In the genomic region with DNA sequence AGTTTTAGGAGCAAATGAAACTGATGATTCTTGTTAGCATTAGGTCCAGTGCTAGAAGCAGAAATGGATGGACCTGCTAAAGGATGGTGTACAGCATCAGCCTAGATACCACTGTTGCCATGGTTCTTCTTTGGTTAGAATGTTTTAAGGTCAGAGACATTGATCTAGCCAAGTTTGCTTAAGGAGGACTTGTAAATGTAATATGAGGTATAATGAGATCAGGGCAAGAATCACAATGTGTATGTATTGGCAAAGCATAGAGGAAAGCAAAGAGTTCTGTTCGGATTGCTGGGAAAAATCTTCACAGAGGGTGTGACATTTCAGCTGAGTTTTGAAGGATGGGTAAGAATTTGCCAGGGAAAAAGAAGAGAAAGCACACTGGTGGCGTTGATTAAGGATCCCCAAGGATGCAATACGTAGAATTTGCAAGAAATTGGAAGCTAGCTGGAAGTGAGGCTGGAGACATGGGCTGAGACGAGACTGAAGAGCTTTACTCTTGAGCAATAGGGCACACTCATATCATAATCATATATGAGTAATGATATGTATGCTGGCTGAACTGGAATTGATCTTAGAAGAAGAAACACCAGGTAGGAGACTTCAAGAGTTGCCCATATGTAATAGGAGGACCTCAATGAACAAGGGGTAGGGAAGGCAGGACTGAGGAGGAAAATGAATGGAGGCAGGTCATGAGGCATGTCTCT, we compare ENCODE assay signal across 28 cellular contexts.
DNase-seq lines count a peak whose midpoint lies in the region; ATAC-seq and TF ChIP-seq lines count a peak whose summit lies in the region.
"Had no signal": no experiment of that assay in that cellular context is flagged by ENCODE, and none has a peak within 500 bp of the region (broad histone marks: within the 10 kb centered on the region; RNA-seq: fewer than 3 reads in every experiment).

No MANE protein-coding gene starts in this region.

- TF ChIP-seq CTCF in LNCaP clone FGC (IDR thresholded peaks at IDR 0.05; ENCODE audit: control insufficient read depth, extremely low read depth, insufficient read depth): no peak
- TF ChIP-seq CTCF in brain microvascular endothelial cell (IDR thresholded peaks at IDR 0.05; ENCODE audit: low read depth, low read length, missing control alignments): no peak
- no peak for TF ChIP-seq CTCF in glutamatergic neuron (IDR thresholded peaks at IDR 0.05; ENCODE audit: partially characterized antibody, unreplicated experiment)
- no peak for TF ChIP-seq CTCF in vagina (IDR thresholded peaks at IDR 0.05)
- TF ChIP-seq CTCF in GM10266 (IDR thresholded peaks at IDR 0.05; ENCODE audit: control insufficient read depth, insufficient read depth, low read depth, missing control alignments): no peak

- H3K27ac ChIP-seq in brain microvascular endothelial cell (peak overlapping the region; percentile 15), vagina (no peak overlapping the region)
- H3K27ac ChIP-seq: 22Rv1, ascending aorta, PC-9 had no signal

- no peaks in the 10 kb centered on the region for H3K36me3 ChIP-seq in brain microvascular endothelial cell (replicated peaks)
- no peaks in the 10 kb centered on the region for H3K36me3 ChIP-seq in vagina
- H3K36me3 ChIP-seq: ascending aorta, thyroid gland had no signal

- H3K27ac Mint-ChIP-seq in activated CD4-positive, alpha-beta T cell treated with anti-CD3 and anti-CD28 coated beads for 36 hours: no peak overlapping the region
- H3K27ac Mint-ChIP-seq in glutamatergic neuron (ENCODE audit: unreplicated experiment): peak overlapping the region; percentile 5
- H3K27ac Mint-ChIP-seq: activated naive CD4-positive, alpha-beta T cell treated with anti-CD3 and anti-CD28 coated beads, Interleukin-2, amount 50 U/mL, for 24 hours; activated T-helper 1 cell treated with anti-CD3 and anti-CD28 coated beads, Interleukin-12 subunit alpha, Interleukin-12 subunit beta, Interleukin-2, Interleukin-4 antibody, amounts not matched to agents 30 ng/mL and 10 ng/mL and 1 ng/mL, durations not matched to agents 14 hours and 24 hours and 36 hours; CD4-positive, CD25-positive, alpha-beta regulatory T cell; dendritic cell treated with granulocyte-macrophage colony-stimulating factor and Interleukin-4, amounts not matched to agents 40 ng/mL and 50 ng/mL, for 4 days; stimulated activated naive CD8-positive, alpha-beta T cell treated with anti-CD3 and anti-CD28 coated beads, Interleukin-15, amount 100 ng/mL, for 72 hours had no signal

- in situ Hi-C loops in brain microvascular endothelial cell (cut with HindIII; ENCODE audit: low pct_ligation_motif_present, low sequenced_read_pairs): no loop called here

- peaks cover 2% of the 10 kb centered on the region for H3K27me3 Mint-ChIP-seq in activated CD4-positive, alpha-beta T cell treated with anti-CD3 and anti-CD28 coated beads for 36 hours
- peaks cover 2% of the 10 kb centered on the region for H3K27me3 Mint-ChIP-seq in glutamatergic neuron (ENCODE audit: unreplicated experiment)
- H3K27me3 Mint-ChIP-seq: activated naive CD4-positive, alpha-beta T cell treated with anti-CD3 and anti-CD28 coated beads, Interleukin-2, amount 50 U/mL, for 24 hours; CD4-positive, CD25-positive, alpha-beta regulatory T cell; central memory CD8-positive, alpha-beta T cell; dendritic cell treated with granulocyte-macrophage colony-stimulating factor and Interleukin-4, amounts not matched to agents 40 ng/mL and 50 ng/mL, for 4 days had no signal

- POLR2A ChIA-PET in activated CD4-positive, alpha-beta T cell treated with anti-CD3 and anti-CD28 coated beads for 36 hours (lab: Charles Lee): no interaction called here

- no peaks in the 10 kb centered on the region for H3K36me3 Mint-ChIP-seq in activated CD4-positive, alpha-beta T cell treated with anti-CD3 and anti-CD28 coated beads for 36 hours (ENCODE audit: low read depth)
- H3K36me3 Mint-ChIP-seq in glutamatergic neuron (ENCODE audit: unreplicated experiment): no peaks in the 10 kb centered on the region
- H3K36me3 Mint-ChIP-seq: activated naive CD4-positive, alpha-beta T cell treated with anti-CD3 and anti-CD28 coated beads, Interleukin-2, amount 50 U/mL, for 24 hours; CD4-positive, CD25-positive, alpha-beta regulatory T cell; natural killer cell treated with Interleukin-12 subunit alpha and Interleukin-12 subunit beta and Interleukin-15 and Interleukin-18, amount 100 ng/mL, for 72 hours had no signal

- intact Hi-C loops in activated CD4-positive, alpha-beta T cell treated with anti-CD3 and anti-CD28 coated beads for 36 hours (cut with DNase I, micrococcal nuclease): no loop called here
- intact Hi-C loops in vagina (cut with DNase I): no loop called here

- CTCF ChIA-PET in activated CD4-positive, alpha-beta T cell treated with anti-CD3 and anti-CD28 coated beads for 36 hours (lab: Charles Lee): interaction anchor here (1.4 kb wide), 1 partner anchor 15 kb away, joined by 3 read pairs; no protein-coding TSS in a partner anchor

- no peak for TF ChIP-seq POLR2A in vagina (IDR thresholded peaks at IDR 0.05)

- peaks cover 20% of the 10 kb centered on the region for H3K4me1 Mint-ChIP-seq in activated CD4-positive, alpha-beta T cell treated with anti-CD3 and anti-CD28 coated beads for 36 hours
- H3K4me1 Mint-ChIP-seq in glutamatergic neuron (ENCODE audit: low read depth, unreplicated experiment): peaks cover 19% of the 10 kb centered on the region
- H3K4me1 Mint-ChIP-seq: CD4-positive, CD25-positive, alpha-beta regulatory T cell; central memory CD8-positive, alpha-beta T cell had no signal

- peak; percentile 44 for ATAC-seq in activated CD4-positive, alpha-beta T cell treated with anti-CD3 and anti-CD28 coated beads for 36 hours
- ATAC-seq: heart left ventricle, mucosa of descending colon had no signal

- no peak for DNase-seq in activated CD4-positive, alpha-beta T cell treated with anti-CD3 and anti-CD28 coated beads for 36 hours
- DNase-seq in activated CD4-positive, alpha-beta T cell treated with anti-CD3 and anti-CD28 coated beads for 4 hours: no peak
- DNase-seq in LNCaP clone FGC (ENCODE audit: low read depth) (peak; percentile 84), brain microvascular endothelial cell (no peak), glutamatergic neuron (no peak), EL (no peak), vagina (ENCODE audit: extremely low spot score in 2 of 2) (no peak), GM10266 (ENCODE audit: extremely low spot score) (no peak)
- DNase-seq: activated CD4-positive, alpha-beta T cell treated with anti-CD3 and anti-CD28 coated beads, Interleukin-2, amount 50 U/mL, for 48 hours; activated CD8-positive, alpha-beta memory T cell treated with anti-CD3 and anti-CD28 coated beads, Interleukin-2, amount 50 U/mL, for 4 hours; heart left ventricle; KG1; mucosa of descending colon; NCI-H146; NCI-H510A treated with DMSO at 0.1 percent for 48 hours; PC-9; SIG-M5; stimulated activated naive CD8-positive, alpha-beta T cell treated with anti-CD3 and anti-CD28 coated beads, Interleukin-15, amount 100 ng/mL, for 72 hours; thyroid gland had no signal

- no peaks in the 10 kb centered on the region for H3K4me1 ChIP-seq in vagina
- H3K4me1 ChIP-seq: ascending aorta had no signal

- no peak overlapping the region for H3K4me3 ChIP-seq in LNCaP clone FGC (ENCODE audit: low read depth, low read length)
- H3K4me3 ChIP-seq in brain microvascular endothelial cell (ENCODE audit: low read depth, low read length): no peak overlapping the region
- H3K4me3 ChIP-seq in vagina: no peak overlapping the region
- H3K4me3 ChIP-seq: ascending aorta, heart left ventricle, lung, mucosa of descending colon, PC-9, thyroid gland had no signal

- no peaks in the 10 kb centered on the region for H3K9me3 ChIP-seq in vagina
- H3K9me3 ChIP-seq: ascending aorta, heart left ventricle, mucosa of descending colon, thyroid gland had no signal

- H3K9me3 Mint-ChIP-seq in activated CD4-positive, alpha-beta T cell treated with anti-CD3 and anti-CD28 coated beads for 36 hours (ENCODE audit: low read depth): no peaks in the 10 kb centered on the region
- no peaks in the 10 kb centered on the region for H3K9me3 Mint-ChIP-seq in glutamatergic neuron (ENCODE audit: unreplicated experiment)

- H3K27me3 ChIP-seq in brain microvascular endothelial cell (replicated peaks): no peaks in the 10 kb centered on the region
- no peaks in the 10 kb centered on the region for H3K27me3 ChIP-seq in vagina
- H3K27me3 ChIP-seq: ascending aorta, heart left ventricle, thyroid gland had no signal

- H3K4me3 Mint-ChIP-seq in activated CD4-positive, alpha-beta T cell treated with anti-CD3 and anti-CD28 coated beads for 36 hours: no peak overlapping the region
- H3K4me3 Mint-ChIP-seq in glutamatergic neuron (ENCODE audit: unreplicated experiment): no peak overlapping the region
- H3K4me3 Mint-ChIP-seq: activated naive CD4-positive, alpha-beta T cell treated with anti-CD3 and anti-CD28 coated beads, Interleukin-2, amount 50 U/mL, for 24 hours; activated T-helper 1 cell treated with anti-CD3 and anti-CD28 coated beads, Interleukin-12 subunit alpha, Interleukin-12 subunit beta, Interleukin-2, Interleukin-4 antibody, amounts not matched to agents 30 ng/mL and 10 ng/mL and 1 ng/mL, durations not matched to agents 14 hours and 24 hours and 36 hours; CD4-positive, CD25-positive, alpha-beta regulatory T cell; central memory CD8-positive, alpha-beta T cell; dendritic cell treated with granulocyte-macrophage colony-stimulating factor and Interleukin-4, amounts not matched to agents 40 ng/mL and 50 ng/mL, for 4 days; natural killer cell treated with Interleukin-12 subunit alpha and Interleukin-12 subunit beta and Interleukin-15 and Interleukin-18, amount 100 ng/mL, for 72 hours; stimulated activated naive CD8-positive, alpha-beta T cell treated with anti-CD3 and anti-CD28 coated beads, Interleukin-15, amount 100 ng/mL, for 72 hours had no signal
